1 cellular context compared by ENCODE assay signal in the genomic region with DNA sequence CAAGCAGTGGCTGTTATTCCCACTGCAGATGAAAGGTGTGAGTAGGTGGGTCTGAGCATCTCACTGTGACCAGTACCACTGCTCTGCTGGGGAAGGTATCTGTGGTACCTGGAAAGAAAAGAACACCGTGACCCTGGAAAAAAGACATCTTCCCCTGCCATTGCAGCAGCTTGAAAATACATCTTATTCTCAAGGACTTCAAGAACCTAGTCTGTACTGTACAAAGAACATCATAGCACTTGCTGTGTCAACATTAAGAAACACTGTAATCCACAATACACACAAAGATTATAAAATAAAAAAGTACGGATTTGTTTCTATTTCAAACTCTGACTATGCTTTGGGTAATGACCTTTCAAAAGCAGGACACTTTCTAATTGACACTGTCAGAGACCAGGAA.
TF ChIP-seq lines count a peak whose summit lies in the region.

No MANE protein-coding gene starts in this region.

TF ChIP-seq in GM12878, 131 proteins besides CTCF, POLR2A, EP300 and RAD21:
- no peak for TF ChIP-seq CREM (IDR thresholded peaks at IDR 0.05; ENCODE audit: low read depth)
- no peak for TF ChIP-seq YY1 (IDR thresholded peaks at IDR 0.05; ENCODE audit: low read depth, low read length)
TF ChIP-seq in GM12878: peak in this region for 0.
